24 cellular contexts compared by ENCODE assay signal in genomic region chr2:10738192-10738591, GRCh38. TPM values are rescaled to one million over a fixed set of nuclear protein-coding genes. Genes with fewer than 3 reads are reported as not detected.
"Had no signal": no experiment of that assay in that cellular context is flagged by ENCODE, and none has a peak within 500 bp of the region (broad histone marks: within the 10 kb centered on the region; RNA-seq: fewer than 3 reads in every experiment).

No MANE protein-coding gene starts in this region.

- H3K27me3 ChIP-seq: heart left ventricle, left lung, ovary, right atrium auricular region, transverse colon, upper lobe of right lung had no signal

- H3K4me3 ChIP-seq: heart left ventricle, left lung, lung, ovary, right atrium auricular region, skin epidermis, transverse colon, upper lobe of right lung had no signal

- H3K27ac ChIP-seq: heart left ventricle, left lung, ovary, right atrium auricular region, skin epidermis, transverse colon, upper lobe of right lung had no signal

- H3K4me1 ChIP-seq: heart left ventricle, left lung, right atrium auricular region, upper lobe of right lung had no signal

- H3K9me3 Mint-ChIP-seq: mesothelial cell of epicardium; naive B cell; natural killer cell; stimulated activated effector memory CD8-positive, alpha-beta T cell treated with anti-CD3 and anti-CD28 coated beads, Interleukin-12 subunit alpha, Interleukin-12 subunit beta, amount 100 ng/mL, for 72 hours; stimulated activated naive CD8-positive, alpha-beta T cell treated with anti-CD3 and anti-CD28 coated beads, Interleukin-15, amount 100 ng/mL, for 72 hours had no signal

- H3K27ac Mint-ChIP-seq: mesothelial cell of epicardium; natural killer cell; progenitor cell of endocrine pancreas; stimulated activated effector memory CD8-positive, alpha-beta T cell treated with anti-CD3 and anti-CD28 coated beads, Interleukin-12 subunit alpha, Interleukin-12 subunit beta, amount 100 ng/mL, for 72 hours had no signal

- DNase-seq: hypothalamus; kidney glomerular epithelial cell; left cardiac atrium; left lung; mesendoderm; naive B cell; natural killer cell; ovary; stimulated activated CD4-positive, alpha-beta T cell treated with anti-CD3 and anti-CD28 coated beads, Interleukin-4, amount 100 ng/mL, for 24 hours; stimulated activated naive CD4-positive, alpha-beta T cell treated with Interleukin-2 at 50 U/mL for 16 hours; stimulated activated naive CD8-positive, alpha-beta T cell treated with anti-CD3 and anti-CD28 coated beads, Interleukin-15, amount 100 ng/mL, for 72 hours; substantia nigra; transverse colon; upper lobe of right lung had no signal

- H3K36me3 Mint-ChIP-seq: mesothelial cell of epicardium; naive B cell; natural killer cell; stimulated activated effector memory CD8-positive, alpha-beta T cell treated with anti-CD3 and anti-CD28 coated beads, Interleukin-12 subunit alpha, Interleukin-12 subunit beta, amount 100 ng/mL, for 72 hours had no signal

- ATAC-seq: heart left ventricle; left cardiac atrium; left lung; natural killer cell; sciatic nerve; stimulated activated effector memory CD8-positive, alpha-beta T cell treated with anti-CD3 and anti-CD28 coated beads, Interleukin-12 subunit alpha, Interleukin-12 subunit beta, amount 100 ng/mL, for 72 hours; stimulated activated naive CD8-positive, alpha-beta T cell treated with anti-CD3 and anti-CD28 coated beads, Interleukin-15, amount 100 ng/mL, for 72 hours; upper lobe of right lung had no signal

- H3K36me3 ChIP-seq: heart left ventricle, left lung, ovary, right atrium auricular region, transverse colon, upper lobe of right lung had no signal

- H3K4me3 Mint-ChIP-seq: mesothelial cell of epicardium; naive B cell; natural killer cell; stimulated activated effector memory CD8-positive, alpha-beta T cell treated with anti-CD3 and anti-CD28 coated beads, Interleukin-12 subunit alpha, Interleukin-12 subunit beta, amount 100 ng/mL, for 72 hours; stimulated activated naive CD8-positive, alpha-beta T cell treated with anti-CD3 and anti-CD28 coated beads, Interleukin-15, amount 100 ng/mL, for 72 hours had no signal

- H3K9me3 ChIP-seq: heart left ventricle, left lung, ovary, right atrium auricular region, transverse colon, upper lobe of right lung had no signal

- H3K4me1 Mint-ChIP-seq: mesothelial cell of epicardium; natural killer cell; stimulated activated naive CD8-positive, alpha-beta T cell treated with anti-CD3 and anti-CD28 coated beads, Interleukin-15, amount 100 ng/mL, for 72 hours had no signal

RNA-seq across cellular contexts. Expression of gene ATP6V1C2, which starts 16.8 kb away (rescaled TPM):
- total RNA-seq: mononuclear cell, pulmonary artery endothelial cell, upper lobe of right lung had no signal
